ENCODE assay signal across 1 cellular context in the genomic region with DNA sequence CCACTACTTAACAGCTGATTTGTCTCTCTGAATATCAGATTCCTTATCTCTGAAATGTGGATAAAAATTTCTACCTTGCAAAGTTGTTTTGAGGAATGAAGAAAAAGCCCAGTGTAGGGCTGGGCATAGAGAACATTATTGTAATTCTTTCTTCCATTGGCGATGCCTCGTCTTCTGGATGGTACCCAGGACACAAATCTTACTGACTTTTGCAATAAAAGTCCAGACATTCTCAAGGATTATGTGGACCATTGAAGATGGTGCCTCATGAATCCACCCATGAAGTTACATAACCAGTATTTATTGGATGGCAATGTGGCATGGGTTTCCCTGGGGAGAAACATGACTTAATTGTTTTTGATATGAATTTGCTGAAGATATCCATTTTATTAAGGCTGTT.
TF ChIP-seq lines count a peak whose summit lies in the region.

No MANE protein-coding gene starts in this region.

TF ChIP-seq in HEK293T, 16 proteins besides CTCF, POLR2A, EP300 and RAD21 (continued from another document):
- TF ChIP-seq BHLHE40 (IDR thresholded peaks at IDR 0.05; ENCODE audit: borderline replicate concordance) (no peak), NFRKB (IDR thresholded peaks at IDR 0.05) (no peak), ELF4 (IDR thresholded peaks at IDR 0.05) (no peak), FOXM1 (IDR thresholded peaks at IDR 0.05; ENCODE audit: borderline replicate concordance) (no peak), L3MBTL2 (conservative IDR thresholded peaks at IDR 0.05) (no peak), ZNF384 (IDR thresholded peaks at IDR 0.05) (no peak), SUZ12 (IDR thresholded peaks at IDR 0.05) (no peak)
- TF ChIP-seq, protein P1, sequence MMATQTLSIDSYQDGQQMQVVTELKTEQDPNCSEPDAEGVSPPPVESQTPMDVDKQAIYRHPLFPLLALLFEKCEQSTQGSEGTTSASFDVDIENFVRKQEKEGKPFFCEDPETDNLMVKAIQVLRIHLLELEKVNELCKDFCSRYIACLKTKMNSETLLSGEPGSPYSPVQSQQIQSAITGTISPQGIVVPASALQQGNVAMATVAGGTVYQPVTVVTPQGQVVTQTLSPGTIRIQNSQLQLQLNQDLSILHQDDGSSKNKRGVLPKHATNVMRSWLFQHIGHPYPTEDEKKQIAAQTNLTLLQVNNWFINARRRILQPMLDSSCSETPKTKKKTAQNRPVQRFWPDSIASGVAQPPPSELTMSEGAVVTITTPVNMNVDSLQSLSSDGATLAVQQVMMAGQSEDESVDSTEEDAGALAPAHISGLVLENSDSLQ (IDR thresholded peaks at IDR 0.05), result no peak
